Comparison of ENCODE assay signal across 8 cellular contexts in genomic region chr3:50519471-50520089, GRCh38.
DNase-seq lines count a peak whose midpoint lies in the region; ATAC-seq and TF ChIP-seq lines count a peak whose summit lies in the region.

No MANE protein-coding gene starts in this region.

- H3K4me3 ChIP-seq in WI38 (ENCODE audit: low read depth, low read length): no peak overlapping the region

- DNase-seq in NOMO-1 (lab: John Stamatoyannopoulos, UW; ENCODE audit: unreplicated experiment in 2 of 2) (peak; percentile 6 to 31), NOMO-1 treated with dmso at 0.1 percent for 144 hours (lab: John Stamatoyannopoulos, UW; ENCODE audit: unreplicated experiment) (no peak), NCI-H1105 (lab: John Stamatoyannopoulos, UW) (peak; percentile 52), T47D (ENCODE audit: low read depth in 1 of 2, low spot score in 1 of 2) (peak; percentile 59 to 63), left kidney (ENCODE audit: low read depth, low spot score) (peak; percentile 86)
- peak; percentile 50 to 58 (median 57) for DNase-seq in stimulated activated CD4-positive, alpha-beta T cell treated with anti-CD3 and anti-CD28 coated beads, TNF-alpha, amount 100 ng/mL, for 4 hours (ENCODE audit: low read depth in 3 of 3)

- ATAC-seq in HG03342 (IDR thresholded peaks at IDR 0.05; ENCODE audit: unreplicated experiment): no peak

- peak; percentile 95 for TF ChIP-seq CTCF in WI38 (IDR thresholded peaks at IDR 0.05; ENCODE audit: low read depth, low read length)

- in situ Hi-C loops in T47D (cut with HindIII; ENCODE audit: low pct_unique_long_range_greater_than_20kb, low sequenced_read_pairs): no loop called here
